Comparison of ENCODE assay signal across 28 cellular contexts in genomic region chr14:56064513-56064912, GRCh38.
"Had no signal": no experiment of that assay in that cellular context is flagged by ENCODE, and none has a peak within 500 bp of the region (broad histone marks: within the 10 kb centered on the region; RNA-seq: fewer than 3 reads in every experiment).

No MANE protein-coding gene starts in this region.

- H3K9me3 ChIP-seq: ascending aorta, breast epithelium, colonic mucosa, esophagus squamous epithelium, gastroesophageal sphincter had no signal

- H3K9me3 Mint-ChIP-seq: activated CD4-positive, alpha-beta memory T cell treated with anti-CD3 and anti-CD28 coated beads, Interleukin-2, amount 10 ng/mL, durations not matched to agents 7 days and 5 days; activated CD4-positive, alpha-beta T cell treated with anti-CD3 and anti-CD28 coated beads, Interleukin-2, amount 10 ng/mL, durations not matched to agents 24 days and 14 days; activated naive CD4-positive, alpha-beta T cell treated with anti-CD3 and anti-CD28 coated beads, Interleukin-2, amount 10 ng/mL, durations not matched to agents 7 days and 5 days; activated naive CD4-positive, alpha-beta T cell treated with anti-CD3 and anti-CD28 coated beads, Interleukin-2, amount 50 U/mL, for 72 hours; activated naive CD8-positive, alpha-beta T cell treated with anti-CD3 and anti-CD28 coated beads, Interleukin-2, amount 10 ng/mL, durations not matched to agents 7 days and 5 days; activated T-cell treated with anti-CD3 and anti-CD28 coated beads, Interleukin-2, amount 50 U/mL, for 24 hours; brain had no signal

- H3K27me3 ChIP-seq: ascending aorta, breast epithelium, colonic mucosa, gastroesophageal sphincter had no signal

- H3K4me3 Mint-ChIP-seq: activated CD4-positive, alpha-beta memory T cell treated with anti-CD3 and anti-CD28 coated beads, Interleukin-2, amount 10 ng/mL, durations not matched to agents 7 days and 5 days; activated CD4-positive, alpha-beta T cell treated with anti-CD3 and anti-CD28 coated beads for 36 hours; activated CD4-positive, alpha-beta T cell treated with anti-CD3 and anti-CD28 coated beads, Interleukin-2, amount 10 ng/mL, durations not matched to agents 24 days and 14 days; activated naive CD4-positive, alpha-beta T cell treated with anti-CD3 and anti-CD28 coated beads, Interleukin-2, amount 10 ng/mL, durations not matched to agents 7 days and 5 days; activated naive CD8-positive, alpha-beta T cell treated with anti-CD3 and anti-CD28 coated beads, Interleukin-2, amount 10 ng/mL, durations not matched to agents 7 days and 5 days; activated T-cell treated with anti-CD3 and anti-CD28 coated beads, Interleukin-2, amount 50 U/mL, for 24 hours; activated T-cell treated with anti-CD3 and anti-CD28 coated beads, Interleukin-2, amount 50 U/mL, for 72 hours; brain had no signal

- H3K4me1 Mint-ChIP-seq: activated CD4-positive, alpha-beta memory T cell treated with anti-CD3 and anti-CD28 coated beads, Interleukin-2, amount 10 ng/mL, durations not matched to agents 7 days and 5 days; activated naive CD4-positive, alpha-beta T cell treated with anti-CD3 and anti-CD28 coated beads, Interleukin-2, amount 10 ng/mL, durations not matched to agents 7 days and 5 days; activated naive CD8-positive, alpha-beta T cell treated with anti-CD3 and anti-CD28 coated beads, Interleukin-2, amount 10 ng/mL, durations not matched to agents 7 days and 5 days; brain had no signal

- H3K27ac ChIP-seq: ascending aorta, breast epithelium, cardiac muscle cell, colonic mucosa, epithelial cell of prostate, esophagus squamous epithelium, gastroesophageal sphincter had no signal

- H3K27ac Mint-ChIP-seq: activated CD4-positive, alpha-beta memory T cell treated with anti-CD3 and anti-CD28 coated beads, Interleukin-2, amount 10 ng/mL, durations not matched to agents 7 days and 5 days; activated CD4-positive, alpha-beta T cell treated with anti-CD3 and anti-CD28 coated beads for 36 hours; activated CD4-positive, alpha-beta T cell treated with anti-CD3 and anti-CD28 coated beads, Interleukin-2, amount 10 ng/mL, durations not matched to agents 24 days and 14 days; activated naive CD4-positive, alpha-beta T cell treated with anti-CD3 and anti-CD28 coated beads, Interleukin-2, amount 10 ng/mL, durations not matched to agents 7 days and 5 days; activated naive CD4-positive, alpha-beta T cell treated with anti-CD3 and anti-CD28 coated beads, Interleukin-2, amount 50 U/mL, for 72 hours; activated naive CD8-positive, alpha-beta T cell treated with anti-CD3 and anti-CD28 coated beads, Interleukin-2, amount 10 ng/mL, durations not matched to agents 7 days and 5 days; activated T-cell treated with anti-CD3 and anti-CD28 coated beads, Interleukin-2, amount 50 U/mL, for 24 hours; activated T-cell treated with anti-CD3 and anti-CD28 coated beads, Interleukin-2, amount 50 U/mL, for 72 hours; brain had no signal

- DNase-seq: activated CD4-positive, alpha-beta memory T cell treated with anti-CD3 and anti-CD28 coated beads, Interleukin-2, amount 10 ng/mL, durations not matched to agents 7 days and 5 days; activated CD4-positive, alpha-beta T cell treated with anti-CD3 and anti-CD28 coated beads for 36 hours; activated CD4-positive, alpha-beta T cell treated with anti-CD3 and anti-CD28 coated beads, Interleukin-2, amount 10 ng/mL, durations not matched to agents 24 days and 14 days; activated CD4-positive, alpha-beta T cell treated with anti-CD3 and anti-CD28 coated beads, Interleukin-2, amount 50 U/mL, for 4 hours; activated CD4-positive, CD25-positive, alpha-beta regulatory T cell; activated CD4-positive, CD25-positive, alpha-beta regulatory T cell treated with anti-CD3 and anti-CD28 coated beads, Interleukin-2, amount 50 U/mL, for 72 hours; activated CD8-positive, alpha-beta memory T cell treated with anti-CD3 and anti-CD28 coated beads, Interleukin-2, amount 50 U/mL, for 48 hours; activated gamma-delta T cell; activated naive CD4-positive, alpha-beta T cell; activated naive CD4-positive, alpha-beta T cell treated with anti-CD3 and anti-CD28 coated beads, Interleukin-2, amount 10 ng/mL, durations not matched to agents 7 days and 5 days; activated naive CD8-positive, alpha-beta T cell treated with anti-CD3 and anti-CD28 coated beads, Interleukin-2, amount 10 ng/mL, durations not matched to agents 7 days and 5 days; activated T-cell treated with anti-CD3 and anti-CD28 coated beads for 4 hours; activated T-cell treated with anti-CD3 and anti-CD28 coated beads, Interleukin-2, amount 50 U/mL, for 24 hours; activated T-cell treated with anti-CD3 and anti-CD28 coated beads, Interleukin-2, amount 50 U/mL, for 72 hours; central memory CD4-positive, alpha-beta T cell; cerebellar nuclear complex; colonic mucosa; effector CD8-positive, alpha-beta T cell; esophagus squamous epithelium; foreskin melanocyte; T-helper 2 cell had no signal

- ATAC-seq: activated CD4-positive, alpha-beta T cell treated with anti-CD3 and anti-CD28 coated beads for 36 hours; activated naive CD4-positive, alpha-beta T cell treated with anti-CD3 and anti-CD28 coated beads, Interleukin-2, amount 50 U/mL, for 72 hours; activated T-cell treated with anti-CD3 and anti-CD28 coated beads, Interleukin-2, amount 50 U/mL, for 72 hours; gastroesophageal sphincter had no signal

- H3K36me3 ChIP-seq: ascending aorta, breast epithelium, cardiac muscle cell, colonic mucosa, esophagus squamous epithelium, gastroesophageal sphincter had no signal

- H3K4me3 ChIP-seq: ascending aorta, breast epithelium, cardiac muscle cell, colonic mucosa, esophagus squamous epithelium, gastroesophageal sphincter had no signal

- H3K4me1 ChIP-seq: ascending aorta, breast epithelium, colonic mucosa, esophagus squamous epithelium, gastroesophageal sphincter had no signal

- H3K36me3 Mint-ChIP-seq: activated naive CD4-positive, alpha-beta T cell treated with anti-CD3 and anti-CD28 coated beads, Interleukin-2, amount 10 ng/mL, durations not matched to agents 7 days and 5 days; activated naive CD4-positive, alpha-beta T cell treated with anti-CD3 and anti-CD28 coated beads, Interleukin-2, amount 50 U/mL, for 72 hours; activated naive CD8-positive, alpha-beta T cell treated with anti-CD3 and anti-CD28 coated beads, Interleukin-2, amount 10 ng/mL, durations not matched to agents 7 days and 5 days; brain had no signal
